Comparison of ENCODE assay signal across 31 cellular contexts in the genomic region with DNA sequence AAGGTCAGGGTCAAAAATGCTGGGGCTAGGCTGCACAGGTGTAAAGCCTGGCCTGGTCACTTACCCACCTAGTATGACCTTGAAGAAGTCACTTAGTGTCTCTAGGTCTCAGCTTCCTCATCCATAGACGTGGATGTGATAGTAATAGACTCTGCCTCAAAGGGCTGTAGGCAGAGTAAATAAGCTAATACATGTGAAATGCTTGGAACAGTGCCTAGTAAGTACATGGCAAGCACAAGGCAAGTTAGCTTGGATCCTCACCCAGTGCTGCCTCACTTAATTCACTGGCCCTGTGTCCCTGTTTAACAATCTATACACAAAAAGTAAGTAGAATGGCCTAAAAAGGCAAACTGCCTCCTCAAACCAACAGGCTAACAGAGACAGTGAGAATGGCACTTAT.
"Had no signal": no experiment of that assay in that cellular context is flagged by ENCODE, and none has a peak within 500 bp of the region (broad histone marks: within the 10 kb centered on the region; RNA-seq: fewer than 3 reads in every experiment).

No MANE protein-coding gene starts in this region.

- ATAC-seq: activated CD8-positive, alpha-beta T cell treated with anti-CD3 and anti-CD28 coated beads for 36 hours; activated naive CD4-positive, alpha-beta T cell treated with anti-CD3 and anti-CD28 coated beads, Interleukin-2, amount 50 U/mL, for 72 hours; activated T-cell treated with anti-CD3 and anti-CD28 coated beads, Interleukin-2, amount 50 U/mL, for 72 hours; activated T-helper 17 cell treated with anti-CD3 and anti-CD28 coated beads, Interleukin-2, amount 50 U/mL, for 72 hours; PC-3 had no signal

- H3K36me3 Mint-ChIP-seq: activated naive CD4-positive, alpha-beta T cell treated with anti-CD3 and anti-CD28 coated beads, Interleukin-2, amount 50 U/mL, for 72 hours had no signal

- FAIRE-seq: TTC549 had no signal

- H3K27me3 ChIP-seq: adrenal gland, brain microvascular endothelial cell, Peyer's patch, SJSA1 had no signal

- H3K27ac ChIP-seq: adrenal gland, brain microvascular endothelial cell, KMS-11, Peyer's patch, SJSA1 had no signal

- H3K36me3 ChIP-seq: adrenal gland, brain microvascular endothelial cell, Peyer's patch, SJSA1 had no signal

- H3K4me1 ChIP-seq: adrenal gland, Peyer's patch, SJSA1 had no signal

- H3K9me3 Mint-ChIP-seq: activated CD4-positive, alpha-beta T cell treated with anti-CD3 and anti-CD28 coated beads, Interleukin-2, amount 10 ng/mL, durations not matched to agents 24 days and 14 days; activated CD8-positive, alpha-beta T cell treated with anti-CD3 and anti-CD28 coated beads for 36 hours; activated naive CD4-positive, alpha-beta T cell treated with anti-CD3 and anti-CD28 coated beads for 36 hours; activated naive CD4-positive, alpha-beta T cell treated with anti-CD3 and anti-CD28 coated beads, Interleukin-2, amount 50 U/mL, for 72 hours; activated T-cell treated with anti-CD3 and anti-CD28 coated beads, Interleukin-2, amount 50 U/mL, for 72 hours; T-helper 1 cell treated with Interleukin-12 subunit alpha and Interleukin-12 subunit beta and Interleukin-4 antibody, amounts not matched to agents 30 μg/mL and 1 μg/mL, for 36 hours; T-helper 2 cell treated with Interferon-gamma antibody and Interleukin-4, amounts not matched to agents 5 μg/mL and 100 μg/mL, for 36 hours had no signal

- H3K9me3 ChIP-seq: adrenal gland, Peyer's patch, SJSA1, SK-N-SH had no signal

- H3K27me3 Mint-ChIP-seq: activated CD8-positive, alpha-beta T cell treated with anti-CD3 and anti-CD28 coated beads for 36 hours had no signal

- H3K4me3 ChIP-seq: adrenal gland, Peyer's patch, SJSA1 had no signal

- H3K4me3 Mint-ChIP-seq: activated CD4-positive, alpha-beta T cell treated with anti-CD3 and anti-CD28 coated beads, Interleukin-2, amount 10 ng/mL, durations not matched to agents 24 days and 14 days; activated CD8-positive, alpha-beta T cell treated with anti-CD3 and anti-CD28 coated beads for 36 hours; activated naive CD4-positive, alpha-beta T cell treated with anti-CD3 and anti-CD28 coated beads for 36 hours; activated T-cell treated with anti-CD3 and anti-CD28 coated beads, Interleukin-2, amount 50 U/mL, for 72 hours; activated T-helper 17 cell treated with anti-CD3 and anti-CD28 coated beads, Interleukin-2, amount 50 U/mL, for 72 hours; T-helper 1 cell treated with Interleukin-12 subunit alpha and Interleukin-12 subunit beta and Interleukin-4 antibody, amounts not matched to agents 30 μg/mL and 1 μg/mL, for 36 hours; T-helper 2 cell treated with Interferon-gamma antibody and Interleukin-4, amounts not matched to agents 5 μg/mL and 100 μg/mL, for 36 hours had no signal

- DNase-seq: activated CD4-positive, alpha-beta T cell treated with anti-CD3 and anti-CD28 coated beads, Interleukin-2, amount 10 ng/mL, durations not matched to agents 24 days and 14 days; activated CD4-positive, alpha-beta T cell treated with anti-CD3 and anti-CD28 coated beads, Interleukin-2, amount 50 U/mL, for 4 hours; activated CD8-positive, alpha-beta T cell treated with anti-CD3 and anti-CD28 coated beads for 36 hours; activated gamma-delta T cell treated with Interleukin-2 at 50 U/mL for 16 hours; activated naive CD4-positive, alpha-beta T cell treated with anti-CD3 and anti-CD28 coated beads for 36 hours; activated T-cell treated with anti-CD3 and anti-CD28 coated beads, Interleukin-2, amount 50 U/mL, for 1 hour; activated T-cell treated with anti-CD3 and anti-CD28 coated beads, Interleukin-2, amount 50 U/mL, for 72 hours; adrenal gland; brain microvascular endothelial cell; NCI-H1105; NCI-H1417 treated with DMSO at 0.1 percent for 48 hours; NCI-H187 treated with DMSO at 0.1 percent for 48 hours; NCI-H2081; NCI-H2171 treated with DMSO at 0.1 percent for 48 hours; NCI-H2227 treated with DMSO at 0.1 percent for 48 hours; NCI-H524; NCI-H69; NCI-H82; NK-92 treated with Interleukin-12 subunit alpha and Interleukin-12 subunit beta, amount 100 ng/mL, for 24 hours; PC-3; Peyer's patch; RPMI8226; SHP77 treated with DMSO at 0.1 percent for 48 hours; SK-N-SH had no signal

- H3K27ac Mint-ChIP-seq: activated CD4-positive, alpha-beta T cell treated with anti-CD3 and anti-CD28 coated beads, Interleukin-2, amount 10 ng/mL, durations not matched to agents 24 days and 14 days; activated CD8-positive, alpha-beta T cell treated with anti-CD3 and anti-CD28 coated beads for 36 hours; activated naive CD4-positive, alpha-beta T cell treated with anti-CD3 and anti-CD28 coated beads for 36 hours; activated naive CD4-positive, alpha-beta T cell treated with anti-CD3 and anti-CD28 coated beads, Interleukin-2, amount 50 U/mL, for 72 hours; activated T-cell treated with anti-CD3 and anti-CD28 coated beads, Interleukin-2, amount 50 U/mL, for 72 hours; activated T-helper 17 cell treated with anti-CD3 and anti-CD28 coated beads, Interleukin-2, amount 50 U/mL, for 72 hours; T-helper 1 cell treated with Interleukin-12 subunit alpha and Interleukin-12 subunit beta and Interleukin-4 antibody, amounts not matched to agents 30 μg/mL and 1 μg/mL, for 36 hours; T-helper 2 cell treated with Interferon-gamma antibody and Interleukin-4, amounts not matched to agents 5 μg/mL and 100 μg/mL, for 36 hours had no signal
